ENCODE assay signal across 17 cellular contexts in genomic region chr6:97067045-97067444, GRCh38.
DNase-seq lines count a peak whose midpoint lies in the region; ATAC-seq lines count a peak whose summit lies in the region.
"Had no signal": no experiment of that assay in that cellular context is flagged by ENCODE, and none has a peak within 500 bp of the region (broad histone marks: within the 10 kb centered on the region; RNA-seq: fewer than 3 reads in every experiment).

No MANE protein-coding gene starts in this region.

- no peaks in the 10 kb centered on the region for H3K9me3 ChIP-seq in iPS-20b (ENCODE audit: insufficient read depth, low read depth, low read length)

- no peak overlapping the region for H3K4me3 ChIP-seq in iPS-20b (ENCODE audit: low read length)

- intact Hi-C loops in left ventricle myocardium superior (cut with micrococcal nuclease): no loop called here

- no peak overlapping the region for H3K27ac ChIP-seq in iPS-20b (ENCODE audit: low read length)
- H3K27ac ChIP-seq: parathyroid adenoma had no signal

- no peaks in the 10 kb centered on the region for H3K27me3 ChIP-seq in iPS-20b (ENCODE audit: insufficient read depth, low read length)

- H3K9ac ChIP-seq in iPS-20b (ENCODE audit: low read depth, low read length): 0 out of 2 replicates have a peak overlapping the region, but pooled peaks have one; percentile 28
- H3K9ac ChIP-seq: parathyroid adenoma had no signal

- DNase-seq in NOMO-1 treated with DMSO at 0.1 percent for 48 hours (lab: John Stamatoyannopoulos, UW; ENCODE audit: unreplicated experiment) (no peak), left ventricle myocardium superior (no peak)
- DNase-seq: EL; GOT3; immature natural killer cell; MV-4-11; naive B cell; NCI-H526; PC-3; stimulated activated CD4-positive, alpha-beta T cell treated with anti-CD3 and anti-CD28 coated beads, Interleukin-2, amount 100 ng/mL, for 48 hours had no signal

- H3K36me3 ChIP-seq in iPS-20b (ENCODE audit: insufficient read depth, low read depth, low read length): no peaks in the 10 kb centered on the region

- peaks cover 25% of the 10 kb centered on the region; the same call in 1 of the 2 replicates for H3K4me1 ChIP-seq in iPS-20b (ENCODE audit: insufficient read depth, low read length)
- H3K4me1 ChIP-seq: parathyroid adenoma had no signal

- peak; percentile 77 for ATAC-seq in GM19324 (IDR thresholded peaks at IDR 0.05; ENCODE audit: low FRiP score, unreplicated experiment)
- ATAC-seq in GM21619 (IDR thresholded peaks at IDR 0.05; ENCODE audit: unreplicated experiment): peak; percentile 63
- peak; percentile 79 for ATAC-seq in HG03196 (IDR thresholded peaks at IDR 0.05; ENCODE audit: unreplicated experiment)
- no peak for ATAC-seq in left ventricle myocardium superior
- ATAC-seq in GM21381 (IDR thresholded peaks at IDR 0.05; ENCODE audit: unreplicated experiment): no peak
- ATAC-seq: esophagus mucosa, PC-3 had no signal

Comparison
In these comparisons a context has a peak if more than half of its experiments do, and no peak if none do; other contexts are left out.
1. ATAC-seq: peak in GM19324 (single experiment), GM21619 (single experiment) and HG03196 (single experiment); none in left ventricle myocardium superior (single experiment) and GM21381 (single experiment).